In the genomic region with DNA sequence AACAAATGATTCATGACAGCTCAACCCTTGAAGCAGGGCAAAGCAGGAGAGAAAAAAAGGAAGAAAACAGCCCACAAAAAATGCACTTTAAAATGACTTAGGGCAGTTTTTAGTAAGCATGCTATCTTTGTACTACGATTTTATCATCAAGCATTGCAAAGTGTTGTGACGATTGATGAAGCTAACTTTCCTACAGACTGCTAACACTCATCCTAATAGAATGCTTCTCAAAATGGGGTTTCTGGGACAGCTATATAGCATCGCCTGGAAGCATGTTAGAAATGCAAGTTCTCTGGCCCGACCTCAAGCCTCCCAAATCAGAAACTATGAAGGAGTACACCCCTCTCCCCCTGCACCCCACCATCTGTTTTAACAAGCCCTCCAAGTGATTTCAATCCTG, we compare ENCODE assay signal across 37 cellular contexts.
"Had no signal": no experiment of that assay in that cellular context is flagged by ENCODE, and none has a peak within 500 bp of the region (broad histone marks: within the 10 kb centered on the region; RNA-seq: fewer than 3 reads in every experiment).

No MANE protein-coding gene starts in this region.

- H3K27ac ChIP-seq: cardiac muscle cell, WERI-Rb-1 had no signal

- H3K36me3 ChIP-seq: cardiac muscle cell, WERI-Rb-1 had no signal

- H3K36me3 Mint-ChIP-seq: brain had no signal

- H3K4me3 Mint-ChIP-seq: activated CD4-positive, alpha-beta memory T cell treated with anti-CD3 and anti-CD28 coated beads, Interleukin-2, amount 10 ng/mL, durations not matched to agents 7 days and 5 days; activated CD4-positive, alpha-beta T cell treated with anti-CD3 and anti-CD28 coated beads for 36 hours; activated CD4-positive, alpha-beta T cell treated with anti-CD3 and anti-CD28 coated beads, Interleukin-2, amount 10 ng/mL, durations not matched to agents 7 days and 5 days; activated CD8-positive, alpha-beta memory T cell treated with anti-CD3 and anti-CD28 coated beads, Interleukin-2, amount 10 ng/mL, durations not matched to agents 7 days and 5 days; activated CD8-positive, alpha-beta T cell treated with anti-CD3 and anti-CD28 coated beads, Interleukin-2, amount 10 ng/mL, durations not matched to agents 7 days and 5 days; activated naive CD4-positive, alpha-beta T cell treated with anti-CD3 and anti-CD28 coated beads, Interleukin-2, amount 10 ng/mL, durations not matched to agents 7 days and 5 days; activated naive CD4-positive, alpha-beta T cell treated with anti-CD3 and anti-CD28 coated beads, Interleukin-2, amount 50 U/mL, for 24 hours; activated naive CD8-positive, alpha-beta T cell; activated naive CD8-positive, alpha-beta T cell treated with anti-CD3 and anti-CD28 coated beads, Interleukin-2, amount 10 ng/mL, durations not matched to agents 7 days and 5 days; activated naive CD8-positive, alpha-beta T cell treated with anti-CD3 and anti-CD28 coated beads, Interleukin-2, amount 50 U/mL, for 24 hours; activated T-cell treated with anti-CD3 and anti-CD28 coated beads, Interleukin-2, amount 50 U/mL, for 24 hours; brain; central memory CD8-positive, alpha-beta T cell; T-helper 1 cell treated with Interleukin-12 subunit alpha and Interleukin-12 subunit beta and Interleukin-4 antibody, amounts not matched to agents 30 μg/mL and 1 μg/mL, for 36 hours; T-helper 2 cell treated with Interferon-gamma antibody and Interleukin-4, amounts not matched to agents 5 μg/mL and 100 μg/mL, for 36 hours; WTC11 had no signal

- ATAC-seq: activated CD4-positive, alpha-beta T cell treated with anti-CD3 and anti-CD28 coated beads for 36 hours; activated CD4-positive, CD25-positive, alpha-beta regulatory T cell treated with anti-CD3 and anti-CD28 coated beads, Interleukin-2, amount 50 U/mL, for 24 hours; activated CD8-positive, alpha-beta memory T cell treated with anti-CD3 and anti-CD28 coated beads, Interleukin-2, amount 10 ng/mL, durations not matched to agents 7 days and 5 days; activated CD8-positive, alpha-beta T cell treated with anti-CD3 and anti-CD28 coated beads, Interleukin-2, amount 10 ng/mL, durations not matched to agents 7 days and 5 days; activated naive CD8-positive, alpha-beta T cell treated with anti-CD3 and anti-CD28 coated beads, Interleukin-2, amount 50 U/mL, for 24 hours; WTC11 had no signal

- H3K27me3 Mint-ChIP-seq: activated CD4-positive, alpha-beta memory T cell treated with anti-CD3 and anti-CD28 coated beads, Interleukin-2, amount 10 ng/mL, durations not matched to agents 7 days and 5 days; activated CD4-positive, alpha-beta T cell treated with anti-CD3 and anti-CD28 coated beads for 36 hours; activated CD4-positive, alpha-beta T cell treated with anti-CD3 and anti-CD28 coated beads, Interleukin-2, amount 10 ng/mL, durations not matched to agents 7 days and 5 days; activated CD8-positive, alpha-beta memory T cell treated with anti-CD3 and anti-CD28 coated beads, Interleukin-2, amount 10 ng/mL, durations not matched to agents 7 days and 5 days; activated naive CD4-positive, alpha-beta T cell treated with anti-CD3 and anti-CD28 coated beads, Interleukin-2, amount 10 ng/mL, durations not matched to agents 7 days and 5 days; activated naive CD4-positive, alpha-beta T cell treated with anti-CD3 and anti-CD28 coated beads, Interleukin-2, amount 50 U/mL, for 24 hours; activated naive CD8-positive, alpha-beta T cell; activated naive CD8-positive, alpha-beta T cell treated with anti-CD3 and anti-CD28 coated beads, Interleukin-2, amount 10 ng/mL, durations not matched to agents 7 days and 5 days; activated naive CD8-positive, alpha-beta T cell treated with anti-CD3 and anti-CD28 coated beads, Interleukin-2, amount 50 U/mL, for 24 hours; activated T-cell treated with anti-CD3 and anti-CD28 coated beads, Interleukin-2, amount 50 U/mL, for 24 hours; central memory CD8-positive, alpha-beta T cell had no signal

- H3K4me1 Mint-ChIP-seq: activated CD4-positive, alpha-beta T cell treated with anti-CD3 and anti-CD28 coated beads for 36 hours; activated naive CD4-positive, alpha-beta T cell treated with anti-CD3 and anti-CD28 coated beads, Interleukin-2, amount 50 U/mL, for 24 hours; activated naive CD8-positive, alpha-beta T cell treated with anti-CD3 and anti-CD28 coated beads, Interleukin-2, amount 50 U/mL, for 24 hours; central memory CD8-positive, alpha-beta T cell had no signal

- H3K27ac Mint-ChIP-seq: activated CD4-positive, alpha-beta memory T cell treated with anti-CD3 and anti-CD28 coated beads, Interleukin-2, amount 10 ng/mL, durations not matched to agents 7 days and 5 days; activated CD4-positive, alpha-beta T cell treated with anti-CD3 and anti-CD28 coated beads for 36 hours; activated CD4-positive, alpha-beta T cell treated with anti-CD3 and anti-CD28 coated beads, Interleukin-2, amount 10 ng/mL, durations not matched to agents 7 days and 5 days; activated CD8-positive, alpha-beta memory T cell treated with anti-CD3 and anti-CD28 coated beads, Interleukin-2, amount 10 ng/mL, durations not matched to agents 7 days and 5 days; activated CD8-positive, alpha-beta T cell treated with anti-CD3 and anti-CD28 coated beads, Interleukin-2, amount 10 ng/mL, durations not matched to agents 7 days and 5 days; activated naive CD4-positive, alpha-beta T cell treated with anti-CD3 and anti-CD28 coated beads, Interleukin-2, amount 10 ng/mL, durations not matched to agents 7 days and 5 days; activated naive CD4-positive, alpha-beta T cell treated with anti-CD3 and anti-CD28 coated beads, Interleukin-2, amount 50 U/mL, for 24 hours; activated naive CD8-positive, alpha-beta T cell; activated naive CD8-positive, alpha-beta T cell treated with anti-CD3 and anti-CD28 coated beads, Interleukin-2, amount 10 ng/mL, durations not matched to agents 7 days and 5 days; activated naive CD8-positive, alpha-beta T cell treated with anti-CD3 and anti-CD28 coated beads, Interleukin-2, amount 50 U/mL, for 24 hours; activated T-cell treated with anti-CD3 and anti-CD28 coated beads, Interleukin-2, amount 50 U/mL, for 24 hours; activated T-helper 2 cell treated with anti-CD3 and anti-CD28 coated beads, Interferon-gamma antibody, Interleukin-2, Interleukin-4, amounts not matched to agents 10 μg/mL and 5 μg/mL and 100 μg/mL, durations not matched to agents 14 hours and 24 hours and 36 hours; brain; T-helper 1 cell treated with Interleukin-12 subunit alpha and Interleukin-12 subunit beta and Interleukin-4 antibody, amounts not matched to agents 30 μg/mL and 1 μg/mL, for 36 hours; T-helper 2 cell treated with Interferon-gamma antibody and Interleukin-4, amounts not matched to agents 5 μg/mL and 100 μg/mL, for 36 hours; WTC11 had no signal

- H3K9me3 Mint-ChIP-seq: activated CD4-positive, alpha-beta memory T cell treated with anti-CD3 and anti-CD28 coated beads, Interleukin-2, amount 10 ng/mL, durations not matched to agents 7 days and 5 days; activated CD4-positive, alpha-beta T cell treated with anti-CD3 and anti-CD28 coated beads, Interleukin-2, amount 10 ng/mL, durations not matched to agents 7 days and 5 days; activated naive CD4-positive, alpha-beta T cell treated with anti-CD3 and anti-CD28 coated beads, Interleukin-2, amount 10 ng/mL, durations not matched to agents 7 days and 5 days; activated naive CD4-positive, alpha-beta T cell treated with anti-CD3 and anti-CD28 coated beads, Interleukin-2, amount 50 U/mL, for 24 hours; activated naive CD8-positive, alpha-beta T cell treated with anti-CD3 and anti-CD28 coated beads, Interleukin-2, amount 10 ng/mL, durations not matched to agents 7 days and 5 days; activated naive CD8-positive, alpha-beta T cell treated with anti-CD3 and anti-CD28 coated beads, Interleukin-2, amount 50 U/mL, for 24 hours; activated T-cell treated with anti-CD3 and anti-CD28 coated beads, Interleukin-2, amount 50 U/mL, for 24 hours; activated T-helper 2 cell treated with anti-CD3 and anti-CD28 coated beads, Interferon-gamma antibody, Interleukin-2, Interleukin-4, amounts not matched to agents 10 μg/mL and 5 μg/mL and 100 μg/mL, durations not matched to agents 14 hours and 24 hours and 36 hours; brain; central memory CD8-positive, alpha-beta T cell; T-helper 1 cell treated with Interleukin-12 subunit alpha and Interleukin-12 subunit beta and Interleukin-4 antibody, amounts not matched to agents 30 μg/mL and 1 μg/mL, for 36 hours; T-helper 2 cell treated with Interferon-gamma antibody and Interleukin-4, amounts not matched to agents 5 μg/mL and 100 μg/mL, for 36 hours; WTC11 had no signal

- H3K4me3 ChIP-seq: cardiac muscle cell had no signal

- H3K27me3 ChIP-seq: cardiac muscle cell had no signal

- DNase-seq: activated CD4-positive, alpha-beta memory T cell treated with anti-CD3 and anti-CD28 coated beads, Interleukin-2, amount 10 ng/mL, durations not matched to agents 7 days and 5 days; activated CD4-positive, alpha-beta T cell treated with anti-CD3 and anti-CD28 coated beads for 1 hour; activated CD4-positive, alpha-beta T cell treated with anti-CD3 and anti-CD28 coated beads for 36 hours; activated CD4-positive, alpha-beta T cell treated with anti-CD3 and anti-CD28 coated beads for 48 hours; activated CD4-positive, alpha-beta T cell treated with anti-CD3 and anti-CD28 coated beads, Interleukin-2, amount 10 ng/mL, durations not matched to agents 7 days and 5 days; activated CD4-positive, alpha-beta T cell treated with anti-CD3 and anti-CD28 coated beads, Interleukin-2, amount 50 U/mL, for 48 hours; activated CD4-positive, CD25-positive, alpha-beta regulatory T cell; activated CD8-positive, alpha-beta memory T cell treated with anti-CD3 and anti-CD28 coated beads for 24 hours; activated CD8-positive, alpha-beta memory T cell treated with anti-CD3 and anti-CD28 coated beads, Interleukin-2, amount 10 ng/mL, durations not matched to agents 7 days and 5 days; activated CD8-positive, alpha-beta memory T cell treated with anti-CD3 and anti-CD28 coated beads, Interleukin-2, amount 50 U/mL, for 48 hours; activated CD8-positive, alpha-beta T cell treated with anti-CD3 and anti-CD28 coated beads, Interleukin-2, amount 10 ng/mL, durations not matched to agents 7 days and 5 days; activated effector memory CD4-positive, alpha-beta T cell treated with Interleukin-2 at 50 U/mL for 16 hours; activated gamma-delta T cell; activated naive CD4-positive, alpha-beta T cell treated with anti-CD3 and anti-CD28 coated beads, Interleukin-2, amount 10 ng/mL, durations not matched to agents 7 days and 5 days; activated naive CD4-positive, alpha-beta T cell treated with Interleukin-2 at 50 U/mL for 16 hours; activated naive CD8-positive, alpha-beta T cell treated with anti-CD3 and anti-CD28 coated beads, Interleukin-2, amount 10 ng/mL, durations not matched to agents 7 days and 5 days; activated naive CD8-positive, alpha-beta T cell treated with anti-CD3 and anti-CD28 coated beads, Interleukin-2, amount 50 U/mL, for 24 hours; activated T-cell treated with anti-CD3 and anti-CD28 coated beads, Interleukin-2, amount 50 U/mL, for 24 hours; activated T-cell treated with anti-CD3 and anti-CD28 coated beads, Interleukin-2, amount 50 U/mL, for 48 hours; amniotic stem cell; aorta; caudate nucleus; cerebellar nuclear complex; T-helper 1 cell; T-helper 2 cell; T-helper 9 cell; WERI-Rb-1 had no signal
